ENCODE assay signal across 8 cellular contexts in the genomic region with DNA sequence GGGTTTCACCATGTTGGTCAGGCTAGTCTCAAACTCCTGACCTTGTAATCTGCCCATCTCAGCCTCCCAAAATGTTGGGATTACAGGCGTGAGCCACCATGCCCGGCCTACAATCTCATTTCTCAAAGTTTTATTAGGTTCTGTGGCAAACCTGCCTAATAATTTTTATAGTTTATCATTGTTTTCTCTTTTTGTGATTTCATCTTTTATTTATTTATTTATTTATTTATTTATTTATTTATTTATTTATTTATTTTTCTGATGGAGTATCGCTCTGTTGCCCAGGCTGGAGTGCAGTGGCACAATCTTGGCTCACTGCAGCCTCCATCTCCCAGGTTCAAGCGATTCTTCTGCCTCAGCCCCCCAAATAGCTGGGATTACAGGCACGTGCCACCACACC. TPM values are rescaled to one million over a fixed set of nuclear protein-coding genes. Genes with fewer than 3 reads are reported as not detected.
"Had no signal": no experiment of that assay in that cellular context is flagged by ENCODE, and none has a peak within 500 bp of the region (broad histone marks: within the 10 kb centered on the region; RNA-seq: fewer than 3 reads in every experiment).

No MANE protein-coding gene starts in this region.

RNA-seq across cellular contexts. Expression of gene THEM5, which starts 31.4 kb away (rescaled TPM):
- total RNA-seq: LHCN-M2, MCF 10A, NCI-H460, OCI-LY7, Peyer's patch, Right ventricle myocardium inferior, SK-MEL-5 had no signal

RNA-seq across cellular contexts. Expression of gene C2CD4D, which starts 45.3 kb away (rescaled TPM):
- total RNA-seq: LHCN-M2, MCF 10A, NCI-H460, OCI-LY7, Right ventricle myocardium inferior, SJCRH30 had no signal

RNA-seq across cellular contexts. Expression of gene RORC, which starts 53.3 kb away (rescaled TPM):
- total RNA-seq: LHCN-M2, OCI-LY7, SJCRH30 had no signal
